In genomic region chr4:153731239-153731638, GRCh38 we compare ENCODE assay signal across 12 cellular contexts. TPM values are rescaled to one million over a fixed set of nuclear protein-coding genes. Genes with fewer than 3 reads are reported as not detected.
DNase-seq lines count a peak whose midpoint lies in the region; TF ChIP-seq lines count a peak whose summit lies in the region.
"Had no signal": no experiment of that assay in that cellular context is flagged by ENCODE, and none has a peak within 500 bp of the region (broad histone marks: within the 10 kb centered on the region; RNA-seq: fewer than 3 reads in every experiment).

No MANE protein-coding gene starts in this region.

- no peaks in the 10 kb centered on the region for H3K9me3 ChIP-seq in hepatocyte (ENCODE audit: low read depth)
- H3K9me3 ChIP-seq: heart left ventricle had no signal

- H3K4me2 ChIP-seq in hepatocyte = peak overlapping the region; percentile 2

- 42% methylated on average over 3 of the region's 3 CpGs for WGBS in hepatocyte (ENCODE audit: low lambda C conversion rate, missing lambda C conversion rate)

- no peaks in the 10 kb centered on the region for H3K9me2 ChIP-seq in hepatocyte (replicated peaks; ENCODE audit: insufficient read depth)

- H3K36me3 ChIP-seq in hepatocyte (replicated peaks; ENCODE audit: insufficient read depth, low read depth) = no peaks in the 10 kb centered on the region
- H3K36me3 ChIP-seq: heart left ventricle had no signal

- H4K20me1 ChIP-seq in hepatocyte (ENCODE audit: insufficient read depth, poor library complexity, severe bottlenecking) = no peaks in the 10 kb centered on the region

- H3K4me1 ChIP-seq in hepatocyte (ENCODE audit: insufficient read depth) = peaks cover 5% of the 10 kb centered on the region

- no peak for TF ChIP-seq CTCF in AG09309 (IDR thresholded peaks at IDR 0.05; ENCODE audit: control insufficient read depth, insufficient read depth, low read depth, low read length, missing control alignments)
- TF ChIP-seq CTCF in hepatocyte (IDR thresholded peaks at IDR 0.05; ENCODE audit: poor library complexity) = no peak

- DNase-seq in AG09309 (ENCODE audit: low read depth) = peak; percentile 77
- DNase-seq in HS-5 (ENCODE audit: low read depth) = peak; percentile 87
- DNase-seq in amniotic epithelial cell (ENCODE audit: low read depth) = peak; percentile 77
- DNase-seq in hepatocyte (ENCODE audit: low spot score) = peak; percentile 9
- no peak for DNase-seq in D341Med (ENCODE audit: low spot score)
- DNase-seq in SIG-M5 (lab: John Stamatoyannopoulos, UW) = no peak
- no peak for DNase-seq in DMS153 (lab: John Stamatoyannopoulos, UW)
- no peak for DNase-seq in stimulated activated naive CD4-positive, alpha-beta T cell (lab: John Stamatoyannopoulos, UW)
- DNase-seq: CD4-positive, CD25-positive, alpha-beta regulatory T cell; heart left ventricle; NCI-H1930 had no signal

- H3K27ac ChIP-seq in hepatocyte = no peak overlapping the region

- no peaks in the 10 kb centered on the region for H3K79me2 ChIP-seq in hepatocyte

- no peaks in the 10 kb centered on the region for H3K27me3 ChIP-seq in hepatocyte
- H3K27me3 ChIP-seq: heart left ventricle had no signal

- H3K4me3 ChIP-seq in AG09309 (ENCODE audit: control insufficient read depth, low read depth, low read length) = no peak overlapping the region
- no peak overlapping the region for H3K4me3 ChIP-seq in hepatocyte
- H3K4me3 ChIP-seq: heart left ventricle had no signal

- no peak overlapping the region for H2AFZ ChIP-seq in hepatocyte

RNA-seq across cellular contexts. Expression of gene RNF175, which starts 28.6 kb away (rescaled TPM):
- 2.1 and 2.8 TPM in 2 replicates for total RNA-seq in hepatocyte
- 2.6 and 2.8 TPM in 2 replicates for polyA plus RNA-seq in hepatocyte

RNA-seq across cellular contexts. Expression of gene TLR2, which starts 47.2 kb away (rescaled TPM):
- 6.6 and 10.6 TPM in 2 replicates for total RNA-seq in hepatocyte
- polyA plus RNA-seq in hepatocyte = 1.7 and 1.8 TPM in 2 replicates

RNA-seq across cellular contexts. Expression of gene SFRP2, which starts 57.6 kb away (rescaled TPM):
- total RNA-seq in hepatocyte = 8.0 and 15.0 TPM in 2 replicates
- polyA plus RNA-seq in hepatocyte = 42.8 and 50.0 TPM in 2 replicates
- total RNA-seq: CD4-positive, CD25-positive, alpha-beta regulatory T cell; OCI-LY7 had no signal
- polyA plus RNA-seq: CD4-positive, CD25-positive, alpha-beta regulatory T cell had no signal

Comparison
In these comparisons a context has a peak if more than half of its experiments do, and no peak if none do; other contexts are left out.
1. DNase-seq: peak in AG09309 (single experiment), HS-5 (single experiment), amniotic epithelial cell (single experiment) and hepatocyte (single experiment); none in D341Med (single experiment), SIG-M5 (single experiment), DMS153 (single experiment) and stimulated activated naive CD4-positive, alpha-beta T cell (0 of 6).